ENCODE assay signal across 8 cellular contexts in the genomic region with DNA sequence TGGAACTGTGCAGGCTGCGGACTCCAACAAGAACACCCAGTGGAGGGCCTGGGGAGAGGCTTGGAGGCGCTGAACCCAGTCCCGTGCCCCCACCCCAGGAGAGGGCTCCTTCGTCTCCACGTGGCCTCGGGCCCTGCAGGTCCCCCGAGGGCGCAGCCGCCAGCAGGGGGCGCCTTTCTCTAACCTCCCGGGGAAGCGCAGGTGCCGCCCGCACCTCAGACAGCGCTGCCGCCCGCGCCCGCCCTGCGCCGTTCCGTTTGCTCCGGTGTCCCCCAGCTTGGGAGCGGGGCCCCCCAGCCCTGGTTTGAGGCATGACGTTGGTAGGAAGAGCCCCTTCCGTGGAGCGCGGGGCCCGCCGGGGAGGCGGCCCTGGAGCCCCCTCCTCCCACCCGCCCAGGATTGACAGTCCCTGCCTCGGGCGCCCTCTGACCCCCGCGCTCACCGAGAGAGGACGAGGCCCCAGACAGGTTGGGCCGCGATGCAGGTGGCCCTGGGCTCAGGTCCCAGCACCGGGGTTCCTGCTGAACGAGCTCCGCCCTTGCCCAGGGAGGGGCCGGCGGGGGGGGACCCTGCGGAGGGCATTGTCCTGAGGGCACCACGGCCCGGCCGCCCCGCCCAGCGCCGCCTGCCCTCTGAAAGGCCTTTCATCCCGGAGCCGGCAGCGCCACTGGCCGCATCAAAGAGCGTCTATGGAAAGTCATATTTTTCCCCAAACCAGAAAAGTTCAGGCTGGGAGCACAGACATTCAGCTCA. TPM values are rescaled to one million over a fixed set of nuclear protein-coding genes. Genes with fewer than 3 reads are reported as not detected.
DNase-seq lines count a peak whose midpoint lies in the region; ATAC-seq and TF ChIP-seq lines count a peak whose summit lies in the region.

No MANE protein-coding gene starts in this region.

- H3K9ac ChIP-seq in stomach smooth muscle (ENCODE audit: low read length in 2 of 2), result no peak overlapping the region

- no peaks in the 10 kb centered on the region for H3K9me3 ChIP-seq in stomach smooth muscle (ENCODE audit: control insufficient read depth in 2 of 2, low read length in 2 of 2)

- in situ Hi-C loops in ACHN (cut with HindIII; ENCODE audit: low pct_ligation_motif_present, low pct_unique_long_range_greater_than_20kb, low sequenced_read_pairs), result loop anchor here (10.0 kb wide), 1 partner anchor 162 kb away; no protein-coding TSS in a partner anchor

- H3K36me3 ChIP-seq in stomach smooth muscle (ENCODE audit: control insufficient read depth in 2 of 2, insufficient read depth in 2 of 2, low read length in 2 of 2), result no peaks in the 10 kb centered on the region

- TF ChIP-seq CTCF in GM20000 (IDR thresholded peaks at IDR 0.05; ENCODE audit: extremely low read depth, missing control alignments), result peak; percentile 17
- TF ChIP-seq CTCF in foreskin keratinocyte (conservative IDR thresholded peaks at IDR 0.05), result peak; percentile 95

- ATAC-seq in foreskin keratinocyte (peak; percentile 77), GM18502 (IDR thresholded peaks at IDR 0.05; ENCODE audit: poor library complexity, unreplicated experiment) (no peak)

- peaks cover 3% of the 10 kb centered on the region for H3K27me3 ChIP-seq in foreskin keratinocyte
- H3K27me3 ChIP-seq in stomach smooth muscle (ENCODE audit: control insufficient read depth in 1 of 2, insufficient read depth in 2 of 2, low read length in 2 of 2), result peaks cover 5 to 7% of the 10 kb centered on the region in 2 donors

- H3K4me1 ChIP-seq in foreskin keratinocyte (no peaks in the 10 kb centered on the region), stomach smooth muscle (ENCODE audit: control insufficient read depth, insufficient read depth, low read length) (peaks cover 16% of the 10 kb centered on the region)

- no peak overlapping the region for H3K27ac ChIP-seq in foreskin keratinocyte
- H3K27ac ChIP-seq in stomach smooth muscle (ENCODE audit: low read length), result no peak overlapping the region

- peak overlapping the region; percentile 11 to 61 for H3K4me3 ChIP-seq in stomach smooth muscle (ENCODE audit: low read length in 2 of 2)

- DNase-seq in ACHN (peak; percentile 80), GM20000 (ENCODE audit: low spot score) (peak; percentile 80), RPMI8226 (peak; percentile 86), foreskin keratinocyte (peak in 1 of 2 donors; percentile 22), nucleus accumbens (lab: John Stamatoyannopoulos, UW) (peak in 49 of 56 donors; percentile 19 to 85 (median 59))
- peak; percentile 83 for DNase-seq in activated T-helper 9 cell treated with anti-CD3 and anti-CD28 coated beads, Interleukin-2, amount 50 U/mL, for 16 hours (ENCODE audit: low read depth)

RNA-seq across cellular contexts. Expression of a gene that starts 42.9 kb away (rescaled TPM):
- total RNA-seq in foreskin keratinocyte, result not detected in 2 replicates
- not detected in 2 replicates for polyA plus RNA-seq in foreskin keratinocyte
